ENCODE assay signal across 11 cellular contexts in genomic region chrX:115949900-115950822, GRCh38.
A peak's percentile ranks its signal among the peaks of the same experiment; 100 is the strongest.
DNase-seq lines count a peak whose midpoint lies in the region; ATAC-seq and TF ChIP-seq lines count a peak whose summit lies in the region.
"Had no signal": no experiment of that assay in that cellular context is flagged by ENCODE, and none has a peak within 500 bp of the region (broad histone marks: within the 10 kb centered on the region; RNA-seq: fewer than 3 reads in every experiment).

No MANE protein-coding gene starts in this region.

- no peak overlapping the region for H3K27ac Mint-ChIP-seq in naive thymus-derived CD4-positive, alpha-beta T cell
- no peak overlapping the region for H3K27ac Mint-ChIP-seq in Calu3 (ENCODE audit: unreplicated experiment)
- H3K27ac Mint-ChIP-seq: activated B cell treated with CpG ODN at 0.5 μM for 24 hours had no signal

- ATAC-seq in naive thymus-derived CD4-positive, alpha-beta T cell, result no peak
- ATAC-seq in GM18519 (IDR thresholded peaks at IDR 0.05; ENCODE audit: low FRiP score, unreplicated experiment) (no peak), GM19324 (IDR thresholded peaks at IDR 0.05; ENCODE audit: low FRiP score, unreplicated experiment) (no peak)

- in situ Hi-C loops in GM13976 (cut with MboI; ENCODE audit: low sequenced_read_pairs, unreplicated experiment), result no loop called here

- CTCF ChIA-PET in naive thymus-derived CD4-positive, alpha-beta T cell (lab: Charles Lee), result no interaction called here
- CTCF ChIA-PET in Calu3 (lab: Charles Lee), result no interaction called here

- no peaks in the 10 kb centered on the region for H3K36me3 Mint-ChIP-seq in naive thymus-derived CD4-positive, alpha-beta T cell
- H3K36me3 Mint-ChIP-seq in Calu3 (ENCODE audit: insufficient read depth, unreplicated experiment), result peaks cover 5% of the 10 kb centered on the region

- no TSS peak for BruUV-seq in Calu3 (replicated peaks; lab: Mats Ljungman, UMichigan)

- H3K27me3 Mint-ChIP-seq in naive thymus-derived CD4-positive, alpha-beta T cell, result no peaks in the 10 kb centered on the region
- no peaks in the 10 kb centered on the region for H3K27me3 Mint-ChIP-seq in Calu3 (ENCODE audit: unreplicated experiment)
- H3K27me3 Mint-ChIP-seq: activated B cell treated with CpG ODN at 0.5 μM for 24 hours had no signal

- no peaks in the 10 kb centered on the region for H3K9me3 ChIP-seq in naive thymus-derived CD4-positive, alpha-beta T cell (ENCODE audit: control insufficient read depth in 2 of 3, low read length in 3 of 3)
- H3K9me3 ChIP-seq: prostate gland had no signal

- H3K4me1 ChIP-seq in naive thymus-derived CD4-positive, alpha-beta T cell (ENCODE audit: control insufficient read depth in 2 of 2, insufficient read depth in 2 of 2, low read length in 2 of 2), result no peaks in the 10 kb centered on the region
- H3K4me1 ChIP-seq: prostate gland had no signal

- H3K27ac ChIP-seq in angular gyrus (ENCODE audit: low read depth, low read length), result peak overlapping the region; percentile 88
- no peak overlapping the region for H3K27ac ChIP-seq in naive thymus-derived CD4-positive, alpha-beta T cell (ENCODE audit: low read depth, low read length)
- H3K27ac ChIP-seq: prostate gland had no signal

- peaks cover 0 to 14% (median 0%) of the 10 kb centered on the region in 7 donors for H3K4me1 Mint-ChIP-seq in naive thymus-derived CD4-positive, alpha-beta T cell
- H3K4me1 Mint-ChIP-seq in Calu3 (ENCODE audit: low read depth, unreplicated experiment), result no peaks in the 10 kb centered on the region
- H3K4me1 Mint-ChIP-seq: activated B cell treated with CpG ODN at 0.5 μM for 24 hours had no signal

- intact Hi-C loops in naive thymus-derived CD4-positive, alpha-beta T cell (cut with micrococcal nuclease), result no loop called here
- intact Hi-C loops in Calu3 (cut with micrococcal nuclease; ENCODE audit: unreplicated experiment), result no loop called here

- no peak for TF ChIP-seq CTCF in GM13976 (IDR thresholded peaks at IDR 0.05; ENCODE audit: borderline replicate concordance, control extremely low read depth, extremely low read depth, insufficient read depth, missing control alignments)
- TF ChIP-seq CTCF in Calu3 (IDR thresholded peaks at IDR 0.05; ENCODE audit: unreplicated experiment), result no peak

- H3K4me3 Mint-ChIP-seq in naive thymus-derived CD4-positive, alpha-beta T cell, result peak overlapping the region in 2 of 10 donors; percentile 47
- no peak overlapping the region for H3K4me3 Mint-ChIP-seq in Calu3 (ENCODE audit: low read depth, unreplicated experiment)
- H3K4me3 Mint-ChIP-seq: activated B cell treated with CpG ODN at 0.5 μM for 24 hours had no signal

- POLR2A ChIA-PET in naive thymus-derived CD4-positive, alpha-beta T cell (lab: Charles Lee), result no interaction called here

- no peak overlapping the region for H3K4me3 ChIP-seq in naive thymus-derived CD4-positive, alpha-beta T cell (ENCODE audit: low read length)
- H3K4me3 ChIP-seq: prostate gland had no signal

- H3K27me3 ChIP-seq in naive thymus-derived CD4-positive, alpha-beta T cell (ENCODE audit: control insufficient read depth in 2 of 2, insufficient read depth in 2 of 2, low read length in 2 of 2), result no peaks in the 10 kb centered on the region

- H3K36me3 ChIP-seq in naive thymus-derived CD4-positive, alpha-beta T cell (ENCODE audit: control insufficient read depth in 2 of 3, insufficient read depth in 3 of 3, low read length in 3 of 3), result no peaks in the 10 kb centered on the region
- H3K36me3 ChIP-seq: prostate gland had no signal

- peak; percentile 26 for DNase-seq in GM13976 (ENCODE audit: low spot score)
- peak; percentile 88 for DNase-seq in NCI-H146 (lab: John Stamatoyannopoulos, UW)
- peak in 5 of 9 donors; percentile 22 to 51 (median 34) for DNase-seq in naive thymus-derived CD4-positive, alpha-beta T cell
- no peak for DNase-seq in Calu3
- no peak for DNase-seq in stimulated activated CD8-positive, alpha-beta memory T cell treated with anti-CD3 and anti-CD28 coated beads, Interleukin-4, amount 100 ng/mL, for 48 hours
- DNase-seq: activated B cell treated with CpG ODN at 0.5 μM for 24 hours, NCI-H1436 had no signal

- H3K9me3 Mint-ChIP-seq in naive thymus-derived CD4-positive, alpha-beta T cell, result peaks cover 0 to 5% (median 0%) of the 10 kb centered on the region in 11 donors
- peaks cover 12% of the 10 kb centered on the region for H3K9me3 Mint-ChIP-seq in Calu3 (ENCODE audit: low read depth, unreplicated experiment)
- H3K9me3 Mint-ChIP-seq: activated B cell treated with CpG ODN at 0.5 μM for 24 hours had no signal

Comparison
In these comparisons a context has a peak if more than half of its experiments do, and no peak if none do; other contexts are left out.
1. DNase-seq: peak in GM13976 (single experiment), NCI-H146 (single experiment) and naive thymus-derived CD4-positive, alpha-beta T cell (5 of 9); none in Calu3 (single experiment) and stimulated activated CD8-positive, alpha-beta memory T cell treated with anti-CD3 and anti-CD28 coated beads, Interleukin-4, amount 100 ng/mL, for 48 hours (single experiment).